20 cellular contexts compared by ENCODE assay signal in genomic region chr12:6573001-6573400, GRCh38. TPM values are rescaled to one million over a fixed set of nuclear protein-coding genes. Genes with fewer than 3 reads are reported as not detected.
DNase-seq lines count a peak whose midpoint lies in the region; ATAC-seq and TF ChIP-seq lines count a peak whose summit lies in the region.
"Had no signal": no experiment of that assay in that cellular context is flagged by ENCODE, and none has a peak within 500 bp of the region (broad histone marks: within the 10 kb centered on the region; RNA-seq: fewer than 3 reads in every experiment).

No MANE protein-coding gene starts in this region.

- DNase-seq in activated CD8-positive, alpha-beta T cell treated with anti-CD3 and anti-CD28 coated beads for 36 hours: no peak
- no peak for DNase-seq in activated CD8-positive, alpha-beta T cell treated with anti-CD3 and anti-CD28 coated beads, Interleukin-2, amount 10 ng/mL, durations not matched to agents 7 days and 5 days
- no peak for DNase-seq in CD8-positive, alpha-beta memory T cell
- no peak for DNase-seq in memory B cell (ENCODE audit: low spot score in 2 of 2)
- DNase-seq in Calu3: no peak
- DNase-seq in NCI-H1417 treated with DMSO at 0.1 percent for 48 hours (lab: John Stamatoyannopoulos, UW): no peak
- DNase-seq: GF-D8; IMR-90; Karpas-422; MG63; NCI-H1092; NCI-H1694; NCI-H345; NK-92 treated with Interleukin-12 subunit alpha and Interleukin-12 subunit beta, amount 100 ng/mL, for 24 hours; OCI-M1; SHP77 treated with DMSO at 0.1 percent for 48 hours had no signal

- ATAC-seq in activated CD8-positive, alpha-beta T cell treated with anti-CD3 and anti-CD28 coated beads for 36 hours: no peak
- no peak for ATAC-seq in activated CD8-positive, alpha-beta T cell treated with anti-CD3 and anti-CD28 coated beads, Interleukin-2, amount 10 ng/mL, durations not matched to agents 7 days and 5 days
- no peak for ATAC-seq in memory B cell (ENCODE audit: low read depth)
- ATAC-seq: GM23338, HCT116 had no signal

- no peak overlapping the region for H3K4me3 Mint-ChIP-seq in activated CD8-positive, alpha-beta T cell treated with anti-CD3 and anti-CD28 coated beads for 36 hours
- H3K4me3 Mint-ChIP-seq in activated CD8-positive, alpha-beta T cell treated with anti-CD3 and anti-CD28 coated beads, Interleukin-2, amount 10 ng/mL, durations not matched to agents 7 days and 5 days: no peak overlapping the region
- peak overlapping the region in 1 of 7 donors; percentile 39 for H3K4me3 Mint-ChIP-seq in CD8-positive, alpha-beta memory T cell
- no peak overlapping the region for H3K4me3 Mint-ChIP-seq in memory B cell
- no peak overlapping the region for H3K4me3 Mint-ChIP-seq in Calu3 (ENCODE audit: low read depth, unreplicated experiment)
- H3K4me3 Mint-ChIP-seq: GM23338 had no signal

- H3K9me3 ChIP-seq in CD8-positive, alpha-beta memory T cell (ENCODE audit: low read length): no peaks in the 10 kb centered on the region
- H3K9me3 ChIP-seq: MG63 had no signal

- H3K27me3 ChIP-seq in CD8-positive, alpha-beta memory T cell (ENCODE audit: insufficient read depth, low read length, poor library complexity, severe bottlenecking): no peaks in the 10 kb centered on the region
- H3K27me3 ChIP-seq: MG63 had no signal

- CTCF ChIA-PET in activated CD8-positive, alpha-beta T cell treated with anti-CD3 and anti-CD28 coated beads for 36 hours (lab: Charles Lee): interaction anchor here (1.0 to 3.2 kb wide), 5 partner anchors 10 to 180 kb away, joined by 3 to 17 read pairs (median 4); partner anchors contain the start of gene MLF2
- CTCF ChIA-PET in activated CD8-positive, alpha-beta T cell treated with anti-CD3 and anti-CD28 coated beads, Interleukin-2, amount 10 ng/mL, durations not matched to agents 7 days and 5 days (lab: Charles Lee): interaction anchor here (0.7 to 1.5 kb wide), 2 partner anchors 9 to 14 kb away, joined by 3 to 4 read pairs; no protein-coding TSS in a partner anchor
- CTCF ChIA-PET in CD8-positive, alpha-beta memory T cell (lab: Charles Lee): interaction anchor here (0.7 to 1.6 kb wide), 5 partner anchors 9 to 181 kb away, joined by 3 to 4 read pairs (median 3); no protein-coding TSS in a partner anchor
- CTCF ChIA-PET in Calu3 (lab: Charles Lee): interaction anchor here (0.7 kb wide), 1 partner anchor 56 kb away, joined by 4 read pairs; no protein-coding TSS in a partner anchor

- peak overlapping the region; percentile 59 for H3K27ac Mint-ChIP-seq in activated CD8-positive, alpha-beta T cell treated with anti-CD3 and anti-CD28 coated beads for 36 hours
- H3K27ac Mint-ChIP-seq in activated CD8-positive, alpha-beta T cell treated with anti-CD3 and anti-CD28 coated beads, Interleukin-2, amount 10 ng/mL, durations not matched to agents 7 days and 5 days: no peak overlapping the region
- peak overlapping the region in 5 of 8 donors; percentile 6 to 80 (median 34) for H3K27ac Mint-ChIP-seq in CD8-positive, alpha-beta memory T cell
- peak overlapping the region; percentile 63 for H3K27ac Mint-ChIP-seq in memory B cell
- no peak overlapping the region for H3K27ac Mint-ChIP-seq in Calu3 (ENCODE audit: unreplicated experiment)
- H3K27ac Mint-ChIP-seq: GM23338 had no signal

- BruUV-seq in Calu3 (replicated peaks; lab: Mats Ljungman, UMichigan): no TSS peak

- no peaks in the 10 kb centered on the region for H3K9me3 Mint-ChIP-seq in activated CD8-positive, alpha-beta T cell treated with anti-CD3 and anti-CD28 coated beads for 36 hours
- H3K9me3 Mint-ChIP-seq in activated CD8-positive, alpha-beta T cell treated with anti-CD3 and anti-CD28 coated beads, Interleukin-2, amount 10 ng/mL, durations not matched to agents 7 days and 5 days (ENCODE audit: insufficient read depth): no peaks in the 10 kb centered on the region
- H3K9me3 Mint-ChIP-seq in CD8-positive, alpha-beta memory T cell: no peaks in the 10 kb centered on the region
- H3K9me3 Mint-ChIP-seq in memory B cell: no peaks in the 10 kb centered on the region
- no peaks in the 10 kb centered on the region for H3K9me3 Mint-ChIP-seq in Calu3 (ENCODE audit: low read depth, unreplicated experiment)
- H3K9me3 Mint-ChIP-seq: GM23338 had no signal

- H3K27ac ChIP-seq in 22Rv1: peak overlapping the region; percentile 98; the same call in 1 of the 2 replicates
- no peak overlapping the region for H3K27ac ChIP-seq in CD8-positive, alpha-beta memory T cell (ENCODE audit: low read depth, low read length)
- H3K27ac ChIP-seq: C4-2B had no signal

- POLR2A ChIA-PET in activated CD8-positive, alpha-beta T cell treated with anti-CD3 and anti-CD28 coated beads for 36 hours (lab: Charles Lee): interaction anchor here (1.0 to 2.5 kb wide), 4 partner anchors 10 to 27 kb away, joined by 3 to 6 read pairs (median 4); no protein-coding TSS in a partner anchor
- POLR2A ChIA-PET in activated CD8-positive, alpha-beta T cell treated with anti-CD3 and anti-CD28 coated beads, Interleukin-2, amount 10 ng/mL, durations not matched to agents 7 days and 5 days (lab: Charles Lee): interaction anchor here (0.7 to 1.1 kb wide), 5 partner anchors 12 to 116 kb away, joined by 3 to 4 read pairs (median 3); partner anchors contain the start of gene ZNF384
- POLR2A ChIA-PET in CD8-positive, alpha-beta memory T cell (lab: Charles Lee): no interaction called here

- H3K4me3 ChIP-seq in CD8-positive, alpha-beta memory T cell (ENCODE audit: low read length): no peak overlapping the region
- H3K4me3 ChIP-seq: GM23338, MG63 had no signal

- H3K27me3 Mint-ChIP-seq in activated CD8-positive, alpha-beta T cell treated with anti-CD3 and anti-CD28 coated beads for 36 hours: no peaks in the 10 kb centered on the region
- H3K27me3 Mint-ChIP-seq in activated CD8-positive, alpha-beta T cell treated with anti-CD3 and anti-CD28 coated beads, Interleukin-2, amount 10 ng/mL, durations not matched to agents 7 days and 5 days (ENCODE audit: low read depth): no peaks in the 10 kb centered on the region
- H3K27me3 Mint-ChIP-seq in CD8-positive, alpha-beta memory T cell: no peaks in the 10 kb centered on the region
- H3K27me3 Mint-ChIP-seq in memory B cell (no peaks in the 10 kb centered on the region), Calu3 (ENCODE audit: unreplicated experiment) (no peaks in the 10 kb centered on the region)

- peaks cover 46% of the 10 kb centered on the region for H3K36me3 ChIP-seq in CD8-positive, alpha-beta memory T cell (ENCODE audit: insufficient read depth, low read length)

- H3K4me1 ChIP-seq in CD8-positive, alpha-beta memory T cell (ENCODE audit: insufficient read depth, low read length): no peaks in the 10 kb centered on the region

- H3K4me1 Mint-ChIP-seq in activated CD8-positive, alpha-beta T cell treated with anti-CD3 and anti-CD28 coated beads for 36 hours (ENCODE audit: low read depth): peaks cover 27% of the 10 kb centered on the region
- peaks cover 19% of the 10 kb centered on the region for H3K4me1 Mint-ChIP-seq in activated CD8-positive, alpha-beta T cell treated with anti-CD3 and anti-CD28 coated beads, Interleukin-2, amount 10 ng/mL, durations not matched to agents 7 days and 5 days (ENCODE audit: low read depth)
- peaks cover 18 to 27% (median 23%) of the 10 kb centered on the region in 3 donors for H3K4me1 Mint-ChIP-seq in CD8-positive, alpha-beta memory T cell
- H3K4me1 Mint-ChIP-seq in memory B cell: peaks cover 7% of the 10 kb centered on the region
- H3K4me1 Mint-ChIP-seq in Calu3 (ENCODE audit: low read depth, unreplicated experiment): peaks cover 8% of the 10 kb centered on the region

- intact Hi-C loops in activated CD8-positive, alpha-beta T cell treated with anti-CD3 and anti-CD28 coated beads for 36 hours (cut with micrococcal nuclease): loop anchor here (5.0 kb wide), 1 partner anchor 34 kb away; the partner anchor contains the start of gene CHD4
- intact Hi-C loops in Calu3 (cut with micrococcal nuclease; ENCODE audit: unreplicated experiment): no loop called here

- H3K36me3 Mint-ChIP-seq in activated CD8-positive, alpha-beta T cell treated with anti-CD3 and anti-CD28 coated beads for 36 hours (ENCODE audit: low read depth): peaks cover 57% of the 10 kb centered on the region
- H3K36me3 Mint-ChIP-seq in activated CD8-positive, alpha-beta T cell treated with anti-CD3 and anti-CD28 coated beads, Interleukin-2, amount 10 ng/mL, durations not matched to agents 7 days and 5 days (ENCODE audit: low read depth): peaks cover 77% of the 10 kb centered on the region
- H3K36me3 Mint-ChIP-seq in CD8-positive, alpha-beta memory T cell: peaks cover 4 to 74% (median 26%) of the 10 kb centered on the region in 3 donors
- H3K36me3 Mint-ChIP-seq in memory B cell (peaks cover 37% of the 10 kb centered on the region), Calu3 (ENCODE audit: insufficient read depth, unreplicated experiment) (peaks cover 78% of the 10 kb centered on the region)

- no peak for TF ChIP-seq CTCF in activated CD8-positive, alpha-beta T cell treated with anti-CD3 and anti-CD28 coated beads for 36 hours (IDR thresholded peaks at IDR 0.05)
- no peak for TF ChIP-seq CTCF in 22Rv1 (IDR thresholded peaks at IDR 0.05)
- TF ChIP-seq CTCF in Calu3 (IDR thresholded peaks at IDR 0.05; ENCODE audit: unreplicated experiment): no peak

RNA-seq across cellular contexts. Expression of gene NOP2, which starts 4.9 kb away (rescaled TPM):
- total RNA-seq in activated CD8-positive, alpha-beta T cell treated with anti-CD3 and anti-CD28 coated beads for 36 hours: 10 to 100 TPM; 87.9 to 89.4 TPM
- total RNA-seq in activated CD8-positive, alpha-beta T cell treated with anti-CD3 and anti-CD28 coated beads, Interleukin-2, amount 10 ng/mL, durations not matched to agents 7 days and 5 days: 10 to 100 TPM; 84.2 to 87.6 TPM
- total RNA-seq in CD8-positive, alpha-beta memory T cell: 100 to 1,000 TPM; 170 to 172 TPM
- polyA plus RNA-seq in CD8-positive, alpha-beta memory T cell: 34.0 TPM
- 86.1 and 88.5 TPM in 2 replicates for total RNA-seq in Calu3 (2022)

RNA-seq across cellular contexts. Expression of gene IFFO1, which starts 17.2 kb away (rescaled TPM):
- total RNA-seq in activated CD8-positive, alpha-beta T cell treated with anti-CD3 and anti-CD28 coated beads for 36 hours: 1 to 10 TPM; 7.8 to 8.5 TPM
- 10 to 100 TPM; 24.9 to 25.5 TPM for total RNA-seq in activated CD8-positive, alpha-beta T cell treated with anti-CD3 and anti-CD28 coated beads, Interleukin-2, amount 10 ng/mL, durations not matched to agents 7 days and 5 days
- 10 to 100 TPM; 14.2 to 15.1 TPM for total RNA-seq in CD8-positive, alpha-beta memory T cell
- polyA plus RNA-seq in CD8-positive, alpha-beta memory T cell: 12.2 TPM
- 0.76 and 1.0 TPM in 2 replicates for total RNA-seq in Calu3 (2022)

RNA-seq across cellular contexts. Expression of gene CHD4, which starts 34.2 kb away (rescaled TPM):
- total RNA-seq in activated CD8-positive, alpha-beta T cell treated with anti-CD3 and anti-CD28 coated beads for 36 hours: 100 to 1,000 TPM; 273 to 277 TPM
- total RNA-seq in activated CD8-positive, alpha-beta T cell treated with anti-CD3 and anti-CD28 coated beads, Interleukin-2, amount 10 ng/mL, durations not matched to agents 7 days and 5 days: 100 to 1,000 TPM; 277 to 292 TPM
- 100 to 1,000 TPM; 287 to 293 TPM for total RNA-seq in CD8-positive, alpha-beta memory T cell
- 58.1 TPM for polyA plus RNA-seq in CD8-positive, alpha-beta memory T cell
- 164 and 165 TPM in 2 replicates for total RNA-seq in Calu3 (2022)

RNA-seq across cellular contexts. Expression of gene GAPDH, which starts 38.7 kb away (rescaled TPM):
- 1,000 to 10,000 TPM; 9,109 to 9,234 TPM for total RNA-seq in activated CD8-positive, alpha-beta T cell treated with anti-CD3 and anti-CD28 coated beads for 36 hours
- 1,000 to 10,000 TPM; 6,175 to 6,471 TPM for total RNA-seq in activated CD8-positive, alpha-beta T cell treated with anti-CD3 and anti-CD28 coated beads, Interleukin-2, amount 10 ng/mL, durations not matched to agents 7 days and 5 days
- total RNA-seq in CD8-positive, alpha-beta memory T cell: 1,000 to 10,000 TPM; 7,182 to 7,238 TPM
- 1,770 TPM for polyA plus RNA-seq in CD8-positive, alpha-beta memory T cell
- total RNA-seq in Calu3 (2022): 2,412 and 2,552 TPM in 2 replicates

Comparison
In these comparisons a context has a peak if more than half of its experiments do, and no peak if none do; other contexts are left out.
1. H3K27ac Mint-ChIP-seq: peak in activated CD8-positive, alpha-beta T cell treated with anti-CD3 and anti-CD28 coated beads for 36 hours (single experiment), CD8-positive, alpha-beta memory T cell (5 of 8) and memory B cell (single experiment); none in activated CD8-positive, alpha-beta T cell treated with anti-CD3 and anti-CD28 coated beads, Interleukin-2, amount 10 ng/mL, durations not matched to agents 7 days and 5 days (single experiment) and Calu3 (single experiment).